8 cellular contexts compared by ENCODE assay signal in genomic region chr22:35350539-35351503, GRCh38. TPM values are rescaled to one million over a fixed set of nuclear protein-coding genes. Genes with fewer than 3 reads are reported as not detected.
A peak's percentile ranks its signal among the peaks of the same experiment; 100 is the strongest.
DNase-seq lines count a peak whose midpoint lies in the region; ATAC-seq and TF ChIP-seq lines count a peak whose summit lies in the region.

No MANE protein-coding gene starts in this region.

- peak overlapping the region; percentile 88 for H3K9ac ChIP-seq in GM23248

- peak; percentile 62 for DNase-seq in DMS79 treated with DMSO at 0.1 percent for 48 hours (lab: John Stamatoyannopoulos, UW)
- peak; percentile 97 for DNase-seq in GM23248
- DNase-seq in RPMI7951 (ENCODE audit: low read depth) = peak; percentile 88
- DNase-seq in activated T-helper 2 cell treated with anti-CD3 and anti-CD28 coated beads, Interferon-gamma antibody, Interleukin-2, Interleukin-4, amounts not matched to agents 10 μg/mL and 5 μg/mL and 100 μg/mL, durations not matched to agents 14 hours and 24 hours and 36 hours (ENCODE audit: low spot score) = peak; percentile 84
- DNase-seq in fibroblast of pulmonary artery (ENCODE audit: low read depth) = peak; percentile 93
- peak; percentile 90 for DNase-seq in natural killer cell treated with Interleukin-12 subunit alpha and Interleukin-12 subunit beta and Interleukin-15 and Interleukin-18, amount 100 ng/mL, for 72 hours (ENCODE audit: low spot score)
- peak; percentile 52 to 78 (median 72) for DNase-seq in stimulated activated naive CD4-positive, alpha-beta T cell (lab: John Stamatoyannopoulos, UW)

- peak overlapping the region; percentile 72 for H3K4me3 ChIP-seq in GM23248
- peak overlapping the region; percentile 64 for H3K4me3 ChIP-seq in fibroblast of pulmonary artery (replicated peaks; ENCODE audit: low read depth, low read length)

- no peaks in the 10 kb centered on the region for H4K20me1 ChIP-seq in GM23248 (ENCODE audit: insufficient read depth)

- H2AFZ ChIP-seq in GM23248 = peak overlapping the region; percentile 78

- peak overlapping the region; percentile 58 for H3K27ac Mint-ChIP-seq in activated T-helper 2 cell treated with anti-CD3 and anti-CD28 coated beads, Interferon-gamma antibody, Interleukin-2, Interleukin-4, amounts not matched to agents 10 μg/mL and 5 μg/mL and 100 μg/mL, durations not matched to agents 14 hours and 24 hours and 36 hours
- peak overlapping the region; percentile 13 to 70 for H3K27ac Mint-ChIP-seq in natural killer cell treated with Interleukin-12 subunit alpha and Interleukin-12 subunit beta and Interleukin-15 and Interleukin-18, amount 100 ng/mL, for 72 hours

- no peaks in the 10 kb centered on the region for H3K9me2 ChIP-seq in GM23248 (ENCODE audit: insufficient read depth)

- peak overlapping the region; percentile 79 for H3K4me3 Mint-ChIP-seq in activated T-helper 2 cell treated with anti-CD3 and anti-CD28 coated beads, Interferon-gamma antibody, Interleukin-2, Interleukin-4, amounts not matched to agents 10 μg/mL and 5 μg/mL and 100 μg/mL, durations not matched to agents 14 hours and 24 hours and 36 hours (ENCODE audit: low read depth)
- peak overlapping the region; percentile 75 for H3K4me3 Mint-ChIP-seq in natural killer cell treated with Interleukin-12 subunit alpha and Interleukin-12 subunit beta and Interleukin-15 and Interleukin-18, amount 100 ng/mL, for 72 hours

- peak overlapping the region; percentile 95 for H3K4me2 ChIP-seq in GM23248 (ENCODE audit: unreplicated experiment)

- H3K9me3 ChIP-seq in GM23248 (ENCODE audit: low read depth) = no peaks in the 10 kb centered on the region

- WGBS in GM23248 (ENCODE audit: low coverage in 1 of 2, low lambda C conversion rate in 2 of 2, missing lambda C conversion rate in 2 of 2), 2 experiments = 2 to 3% methylated on average over 33 to 46 of the region's 47 CpGs

- no peaks in the 10 kb centered on the region for H3K9me3 Mint-ChIP-seq in activated T-helper 2 cell treated with anti-CD3 and anti-CD28 coated beads, Interferon-gamma antibody, Interleukin-2, Interleukin-4, amounts not matched to agents 10 μg/mL and 5 μg/mL and 100 μg/mL, durations not matched to agents 14 hours and 24 hours and 36 hours
- no peaks in the 10 kb centered on the region for H3K9me3 Mint-ChIP-seq in natural killer cell treated with Interleukin-12 subunit alpha and Interleukin-12 subunit beta and Interleukin-15 and Interleukin-18, amount 100 ng/mL, for 72 hours

- H3K27ac ChIP-seq in GM23248 = peak overlapping the region; percentile 66

- peaks cover 12% of the 10 kb centered on the region; the same call in 1 of the 2 replicates for H3F3A ChIP-seq in GM23248 (ENCODE audit: insufficient read depth)

- ATAC-seq in natural killer cell treated with Interleukin-12 subunit alpha and Interleukin-12 subunit beta and Interleukin-15 and Interleukin-18, amount 100 ng/mL, for 72 hours = peak; percentile 95

- H3K4me1 Mint-ChIP-seq in activated T-helper 2 cell treated with anti-CD3 and anti-CD28 coated beads, Interferon-gamma antibody, Interleukin-2, Interleukin-4, amounts not matched to agents 10 μg/mL and 5 μg/mL and 100 μg/mL, durations not matched to agents 14 hours and 24 hours and 36 hours (ENCODE audit: low read depth) = peaks cover 25% of the 10 kb centered on the region
- peaks cover 19 to 22% of the 10 kb centered on the region in 2 donors for H3K4me1 Mint-ChIP-seq in natural killer cell treated with Interleukin-12 subunit alpha and Interleukin-12 subunit beta and Interleukin-15 and Interleukin-18, amount 100 ng/mL, for 72 hours (ENCODE audit: low read depth in 2 of 2)

- TF ChIP-seq CTCF in LNCAP (IDR thresholded peaks at IDR 0.05) (peak; percentile 82), fibroblast of pulmonary artery (IDR thresholded peaks at IDR 0.05; ENCODE audit: low read length, missing control alignments) (peak; percentile 80)

- H3K79me2 ChIP-seq in GM23248 (ENCODE audit: insufficient read depth) = no peaks in the 10 kb centered on the region

- H3K36me3 ChIP-seq in GM23248 (ENCODE audit: low read depth) = no peaks in the 10 kb centered on the region

- H3K27me3 ChIP-seq in GM23248 (replicated peaks; ENCODE audit: insufficient read depth) = no peaks in the 10 kb centered on the region

- peaks cover 2% of the 10 kb centered on the region for H3K36me3 Mint-ChIP-seq in activated T-helper 2 cell treated with anti-CD3 and anti-CD28 coated beads, Interferon-gamma antibody, Interleukin-2, Interleukin-4, amounts not matched to agents 10 μg/mL and 5 μg/mL and 100 μg/mL, durations not matched to agents 14 hours and 24 hours and 36 hours (ENCODE audit: low read depth)
- no peaks in the 10 kb centered on the region for H3K36me3 Mint-ChIP-seq in natural killer cell treated with Interleukin-12 subunit alpha and Interleukin-12 subunit beta and Interleukin-15 and Interleukin-18, amount 100 ng/mL, for 72 hours

- no peaks in the 10 kb centered on the region for H3K27me3 Mint-ChIP-seq in activated T-helper 2 cell treated with anti-CD3 and anti-CD28 coated beads, Interferon-gamma antibody, Interleukin-2, Interleukin-4, amounts not matched to agents 10 μg/mL and 5 μg/mL and 100 μg/mL, durations not matched to agents 14 hours and 24 hours and 36 hours (ENCODE audit: low read depth)
- H3K27me3 Mint-ChIP-seq in natural killer cell treated with Interleukin-12 subunit alpha and Interleukin-12 subunit beta and Interleukin-15 and Interleukin-18, amount 100 ng/mL, for 72 hours = peaks cover 10 to 13% of the 10 kb centered on the region in 2 donors

- in situ Hi-C loops in GM23248 (cut with MboI) = loop anchor here (10.0 kb wide), 1 partner anchor 234 kb away; no protein-coding TSS in a partner anchor

- intact Hi-C loops in activated T-helper 2 cell treated with anti-CD3 and anti-CD28 coated beads, Interferon-gamma antibody, Interleukin-2, Interleukin-4, amounts not matched to agents 10 μg/mL and 5 μg/mL and 100 μg/mL, durations not matched to agents 14 hours and 24 hours and 36 hours (cut with micrococcal nuclease) = loop anchor here (1.0 to 10.0 kb wide), 6 partner anchors 30 to 774 kb away; partner anchors contain the start of genes HMOX1 and MCM5

- H3K4me1 ChIP-seq in GM23248 (ENCODE audit: insufficient read depth) = peaks cover 15% of the 10 kb centered on the region

RNA-seq across cellular contexts. Expression of gene HMOX1, which starts 30.1 kb away (rescaled TPM):
- total RNA-seq in GM23248 (2014; rRNA removed; shearing (Covaris generic)) = 71.6 and 82.9 TPM in 2 replicates
- 44.3 and 46.6 TPM in 2 replicates for polyA plus RNA-seq in GM23248 (2016; fragmentation: Nextera tagmentation; extraction: Ambion mirVana)
- 22.6 and 25.4 TPM in 2 replicates for total RNA-seq in RPMI7951 (2014; rRNA removed; shearing (Covaris generic))
- total RNA-seq in activated T-helper 2 cell treated with anti-CD3 and anti-CD28 coated beads, Interferon-gamma antibody, Interleukin-2, Interleukin-4, amounts not matched to agents 10 μg/mL and 5 μg/mL and 100 μg/mL, durations not matched to agents 14 hours and 24 hours and 36 hours = 1.0 and 1.3 TPM in 2 replicates
- 1 to 10 TPM; 4.9 to 7.3 TPM for total RNA-seq in natural killer cell treated with Interleukin-12 subunit alpha and Interleukin-12 subunit beta and Interleukin-15 and Interleukin-18, amount 100 ng/mL, for 72 hours

RNA-seq across cellular contexts. Expression of gene MCM5, which starts 49.1 kb away (rescaled TPM):
- 34.4 and 37.2 TPM in 2 replicates for total RNA-seq in GM23248 (2014; rRNA removed; shearing (Covaris generic))
- 48.4 and 51.5 TPM in 2 replicates for polyA plus RNA-seq in GM23248 (2016; fragmentation: Nextera tagmentation; extraction: Ambion mirVana)
- total RNA-seq in RPMI7951 (2014; rRNA removed; shearing (Covaris generic)) = 71.1 and 79.7 TPM in 2 replicates
- total RNA-seq in activated T-helper 2 cell treated with anti-CD3 and anti-CD28 coated beads, Interferon-gamma antibody, Interleukin-2, Interleukin-4, amounts not matched to agents 10 μg/mL and 5 μg/mL and 100 μg/mL, durations not matched to agents 14 hours and 24 hours and 36 hours = 270 and 286 TPM in 2 replicates
- total RNA-seq in natural killer cell treated with Interleukin-12 subunit alpha and Interleukin-12 subunit beta and Interleukin-15 and Interleukin-18, amount 100 ng/mL, for 72 hours = 100 to 1,000 TPM; 169 to 339 TPM

RNA-seq across cellular contexts. Expression of gene TOM1, which starts 51.1 kb away (rescaled TPM):
- total RNA-seq in GM23248 (2014; rRNA removed; shearing (Covaris generic)) = 61.3 and 62.2 TPM in 2 replicates
- polyA plus RNA-seq in GM23248 (2016; fragmentation: Nextera tagmentation; extraction: Ambion mirVana) = 69.7 and 72.9 TPM in 2 replicates
- total RNA-seq in RPMI7951 (2014; rRNA removed; shearing (Covaris generic)) = 17.2 and 19.7 TPM in 2 replicates
- total RNA-seq in activated T-helper 2 cell treated with anti-CD3 and anti-CD28 coated beads, Interferon-gamma antibody, Interleukin-2, Interleukin-4, amounts not matched to agents 10 μg/mL and 5 μg/mL and 100 μg/mL, durations not matched to agents 14 hours and 24 hours and 36 hours = 21.2 and 23.6 TPM in 2 replicates
- 10 to 100 TPM; 30.4 to 38.9 TPM for total RNA-seq in natural killer cell treated with Interleukin-12 subunit alpha and Interleukin-12 subunit beta and Interleukin-15 and Interleukin-18, amount 100 ng/mL, for 72 hours

Comparison
In these comparisons a context has a peak if more than half of its experiments do, and no peak if none do; other contexts are left out.
1. Peak in every context shown above with its lines: DNase-seq, ATAC-seq, H3K4me3 ChIP-seq and H3K27ac ChIP-seq.